22 cellular contexts compared by ENCODE assay signal in the genomic region with DNA sequence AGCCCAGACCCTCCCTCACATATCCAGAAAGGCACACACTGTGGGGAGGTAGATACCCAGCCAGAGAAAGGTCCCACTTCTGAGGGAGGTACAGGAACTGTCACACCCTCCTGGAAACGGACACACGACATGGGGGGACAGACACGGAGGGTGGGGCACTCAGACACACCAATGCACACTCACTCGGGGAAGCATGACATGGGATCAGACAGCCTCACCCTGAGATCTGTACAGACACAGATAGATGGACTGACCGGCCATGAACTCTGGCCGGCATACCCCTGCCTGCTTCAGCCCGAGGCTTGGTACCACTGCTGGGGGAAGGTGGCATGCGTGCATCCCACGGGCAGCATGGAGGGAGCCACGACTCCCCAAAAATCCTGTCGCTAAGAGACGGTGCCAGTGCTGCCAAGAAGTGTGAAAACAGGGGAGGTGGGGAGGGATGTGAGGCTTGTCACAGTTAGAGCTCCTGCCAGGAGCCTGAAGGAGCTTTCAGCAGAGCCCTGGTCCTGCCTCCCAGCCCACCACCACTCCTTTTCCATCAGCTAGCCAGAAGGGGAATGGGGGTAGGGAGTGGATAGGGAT. TPM values are rescaled to one million over a fixed set of nuclear protein-coding genes. Genes with fewer than 3 reads are reported as not detected.
"Had no signal": no experiment of that assay in that cellular context is flagged by ENCODE, and none has a peak within 500 bp of the region (broad histone marks: within the 10 kb centered on the region; RNA-seq: fewer than 3 reads in every experiment).

No MANE protein-coding gene starts in this region.

- H3K36me3 ChIP-seq: ascending aorta, colonic mucosa, esophagus squamous epithelium, pancreas, right atrium auricular region, suprapubic skin, upper lobe of left lung had no signal

- H3K4me3 Mint-ChIP-seq: activated CD8-positive, alpha-beta T cell treated with anti-CD3 and anti-CD28 coated beads, Interleukin-2, amount 10 ng/mL, durations not matched to agents 7 days and 5 days; activated naive CD8-positive, alpha-beta T cell treated with anti-CD3 and anti-CD28 coated beads, Interleukin-2, amount 10 ng/mL, durations not matched to agents 7 days and 5 days; activated T-cell treated with anti-CD3 and anti-CD28 coated beads, Interleukin-2, amount 50 U/mL, for 72 hours; WTC11 had no signal

- H3K27me3 ChIP-seq: ascending aorta, colonic mucosa, pancreas, right atrium auricular region, upper lobe of left lung had no signal

- H3K27ac Mint-ChIP-seq: activated CD8-positive, alpha-beta T cell treated with anti-CD3 and anti-CD28 coated beads, Interleukin-2, amount 10 ng/mL, durations not matched to agents 7 days and 5 days; activated T-cell treated with anti-CD3 and anti-CD28 coated beads, Interleukin-2, amount 50 U/mL, for 72 hours; WTC11 had no signal

- H3K36me3 Mint-ChIP-seq: activated naive CD8-positive, alpha-beta T cell treated with anti-CD3 and anti-CD28 coated beads, Interleukin-2, amount 10 ng/mL, durations not matched to agents 7 days and 5 days; WTC11 had no signal

- H3K4me3 ChIP-seq: colonic mucosa, esophagus squamous epithelium, pancreas, right atrium auricular region, skin epidermis, suprapubic skin, upper lobe of left lung had no signal

- ATAC-seq: activated CD8-positive, alpha-beta T cell treated with anti-CD3 and anti-CD28 coated beads, Interleukin-2, amount 10 ng/mL, durations not matched to agents 7 days and 5 days; WTC11 had no signal

- H3K9me3 ChIP-seq: ascending aorta, colonic mucosa, esophagus squamous epithelium, pancreas, right atrium auricular region, suprapubic skin, upper lobe of left lung had no signal

- H3K27ac ChIP-seq: ascending aorta, colonic mucosa, esophagus squamous epithelium, pancreas, right atrium auricular region, skin epidermis, suprapubic skin, upper lobe of left lung had no signal

- H3K9me3 Mint-ChIP-seq: activated naive CD8-positive, alpha-beta T cell treated with anti-CD3 and anti-CD28 coated beads, Interleukin-2, amount 10 ng/mL, durations not matched to agents 7 days and 5 days; activated T-cell treated with anti-CD3 and anti-CD28 coated beads, Interleukin-2, amount 50 U/mL, for 72 hours; WTC11 had no signal

- DNase-seq: activated CD8-positive, alpha-beta memory T cell treated with anti-CD3 and anti-CD28 coated beads, Interleukin-2, amount 50 U/mL, for 4 hours; activated CD8-positive, alpha-beta T cell treated with anti-CD3 and anti-CD28 coated beads, Interleukin-2, amount 10 ng/mL, durations not matched to agents 7 days and 5 days; activated naive CD8-positive, alpha-beta T cell treated with anti-CD3 and anti-CD28 coated beads, Interleukin-2, amount 10 ng/mL, durations not matched to agents 7 days and 5 days; colonic mucosa; effector CD8-positive, alpha-beta T cell; esophagus squamous epithelium; mesendoderm; upper lobe of left lung had no signal

RNA-seq across cellular contexts. Expression of a gene that starts 0.6 kb away (rescaled TPM):
- total RNA-seq: ascending aorta; bronchial epithelial cell; endothelial cell of umbilical vein; esophagus squamous epithelium; fibroblast of villous mesenchyme; glomerular endothelial cell; kidney epithelial cell; liver; pancreas; suprapubic skin; T-helper 1 cell treated with Interleukin-12 subunit alpha and Interleukin-12 subunit beta and Interleukin-4 antibody, amounts not matched to agents 30 ng/mL and 1 ng/mL, for 36 hours; upper lobe of left lung; WTC11 had no signal
- polyA plus RNA-seq: endothelial cell of umbilical vein had no signal

RNA-seq across cellular contexts. Expression of a gene that starts 20.1 kb away (rescaled TPM):
- total RNA-seq: ascending aorta, bronchial epithelial cell, endothelial cell of umbilical vein, fibroblast of villous mesenchyme, right atrium auricular region had no signal

RNA-seq across cellular contexts. Expression of a gene that starts 42.8 kb away (rescaled TPM):
- total RNA-seq: ascending aorta had no signal
